8 cellular contexts compared by ENCODE assay signal in genomic region chr2:190717764-190718651, GRCh38.
A peak's percentile ranks its signal among the peaks of the same experiment; 100 is the strongest.
DNase-seq lines count a peak whose midpoint lies in the region; ATAC-seq and TF ChIP-seq lines count a peak whose summit lies in the region.

No MANE protein-coding gene starts in this region.

- H3K9ac ChIP-seq in Loucy (ENCODE audit: low read depth, low read length, poor library complexity, severe bottlenecking): no peak overlapping the region

- no peak overlapping the region for H2AFZ ChIP-seq in Loucy (ENCODE audit: low read length)

- H3K9me2 ChIP-seq in Loucy (replicated peaks; ENCODE audit: low read depth, low read length): no peaks in the 10 kb centered on the region

- no peaks in the 10 kb centered on the region for H3F3A ChIP-seq in Loucy (ENCODE audit: low read depth)

- TF ChIP-seq CTCF in Loucy (conservative IDR thresholded peaks at IDR 0.05; ENCODE audit: low read length) (no peak), lower lobe of right lung (IDR thresholded peaks at IDR 0.05) (no peak), GM20000 (IDR thresholded peaks at IDR 0.05; ENCODE audit: extremely low read depth, missing control alignments) (no peak)

- DNase-seq in DMS153 (lab: John Stamatoyannopoulos, UW): peak; percentile 74
- peak; percentile 55 to 62 for DNase-seq in SJCRH30
- DNase-seq in lung microvascular endothelial cell (ENCODE audit: low read depth in 2 of 2): peak; percentile 40 to 43
- DNase-seq in CD1c-positive myeloid dendritic cell (ENCODE audit: extremely low spot score): no peak
- DNase-seq in lower lobe of right lung: no peak
- no peak for DNase-seq in GM20000 (ENCODE audit: low spot score)

- peaks cover 26% of the 10 kb centered on the region for H3K4me1 ChIP-seq in Loucy (ENCODE audit: insufficient read depth, low read length, poor library complexity, severe bottlenecking)
- H3K4me1 ChIP-seq in SJCRH30: peaks cover 31% of the 10 kb centered on the region
- peaks cover 10% of the 10 kb centered on the region for H3K4me1 ChIP-seq in lower lobe of right lung

- peak overlapping the region; percentile 25 for H3K4me2 ChIP-seq in Loucy (ENCODE audit: low read depth, low read length, poor library complexity, severe bottlenecking)

- H3K4me3 ChIP-seq in Loucy (ENCODE audit: low read length, poor library complexity, severe bottlenecking): no peak overlapping the region
- no peak overlapping the region for H3K4me3 ChIP-seq in SJCRH30
- H3K4me3 ChIP-seq in lower lobe of right lung: no peak overlapping the region

- ATAC-seq in HG03039 (IDR thresholded peaks at IDR 0.05; ENCODE audit: unreplicated experiment) (no peak), lower lobe of right lung (no peak)

- H3K27ac ChIP-seq in SJCRH30 (no peak overlapping the region; the same call in 1 of the 2 replicates), lower lobe of right lung (no peak overlapping the region)

- no peaks in the 10 kb centered on the region for H4K20me1 ChIP-seq in Loucy (ENCODE audit: insufficient read depth, low read length, poor library complexity, severe bottlenecking)

- H3K79me2 ChIP-seq in Loucy (ENCODE audit: insufficient read depth, low read length): no peaks in the 10 kb centered on the region

- H3K27me3 ChIP-seq in Loucy (ENCODE audit: insufficient read depth, low read length, poor library complexity, severe bottlenecking) (no peaks in the 10 kb centered on the region), SJCRH30 (no peaks in the 10 kb centered on the region), lower lobe of right lung (ENCODE audit: low read depth) (no peaks in the 10 kb centered on the region)

- intact Hi-C loops in lower lobe of right lung (cut with DNase I): no loop called here

- H3K9me3 ChIP-seq in Loucy (ENCODE audit: insufficient read depth, low read depth, low read length) (no peaks in the 10 kb centered on the region), SJCRH30 (replicated peaks) (0 out of 2 replicates have a peak, but pooled peaks cover 5% of the 10 kb centered on the region), lower lobe of right lung (no peaks in the 10 kb centered on the region)

- H3K36me3 ChIP-seq in Loucy (ENCODE audit: insufficient read depth, low read length) (no peaks in the 10 kb centered on the region), SJCRH30 (no peaks in the 10 kb centered on the region), lower lobe of right lung (no peaks in the 10 kb centered on the region)

Comparison
In these comparisons a context has a peak if more than half of its experiments do, and no peak if none do; other contexts are left out.
1. DNase-seq: peak in DMS153 (single experiment), SJCRH30 (2 of 2) and lung microvascular endothelial cell (2 of 2); none in CD1c-positive myeloid dendritic cell (single experiment), lower lobe of right lung (single experiment) and GM20000 (single experiment).